Comparison of ENCODE assay signal across 24 cellular contexts in genomic region chr20:33880396-33880795, GRCh38.
DNase-seq lines count a peak whose midpoint lies in the region; ATAC-seq, FAIRE-seq and TF ChIP-seq lines count a peak whose summit lies in the region.
"Had no signal": no experiment of that assay in that cellular context is flagged by ENCODE, and none has a peak within 500 bp of the region (broad histone marks: within the 10 kb centered on the region; RNA-seq: fewer than 3 reads in every experiment).

No MANE protein-coding gene starts in this region.

- H3K9me2 ChIP-seq in OCI-LY1 (ENCODE audit: low read depth, low read length) = no peaks in the 10 kb centered on the region

- H3K9me1 ChIP-seq in K562 (ENCODE audit: control insufficient read depth, insufficient read depth, low read length) = no peaks in the 10 kb centered on the region

- H3K4me2 ChIP-seq in KMS-11 (peak overlapping the region; percentile 26), OCI-LY1 (ENCODE audit: low read length) (no peak overlapping the region), K562 (ENCODE audit: insufficient read depth, low read length) (no peak overlapping the region)
- H3K4me2 ChIP-seq: A549; BLaER1 treated with 17β-estradiol and CSF1 and Interleukin-3, amounts not matched to agents 10 nM and 100 nM had no signal

- TF ChIP-seq EP300 in K562 (IDR thresholded peaks at IDR 0.05; ENCODE audit: low read length) = no peak

- H4K20me1 ChIP-seq in KMS-11 (ENCODE audit: insufficient read depth) = no peaks in the 10 kb centered on the region
- no peaks in the 10 kb centered on the region for H4K20me1 ChIP-seq in OCI-LY1 (ENCODE audit: insufficient read depth, low read length)
- H4K20me1 ChIP-seq in K562 (replicated peaks; ENCODE audit: control insufficient read depth, insufficient read depth, low read length) = no peaks in the 10 kb centered on the region
- H4K20me1 ChIP-seq: BLaER1 treated with 17β-estradiol and CSF1 and Interleukin-3, amounts not matched to agents 10 nM and 100 nM had no signal

- H3K9me3 ChIP-seq in OCI-LY1 (ENCODE audit: low read length) (0 out of 2 replicates have a peak, but pooled peaks cover 3% of the 10 kb centered on the region), K562 (replicated peaks; ENCODE audit: control insufficient read depth, insufficient read depth, low read depth, low read length) (peaks cover 6% of the 10 kb centered on the region; the same call in 1 of the 2 replicates), upper lobe of right lung (peaks cover 8% of the 10 kb centered on the region)
- H3K9me3 ChIP-seq: BE2C had no signal

- POLR2A ChIA-PET in K562 (lab: Yijun Ruan, JAX) = no interaction called here

- H3K79me2 ChIP-seq in KMS-11 (ENCODE audit: insufficient read depth, low read depth) = no peaks in the 10 kb centered on the region
- no peaks in the 10 kb centered on the region for H3K79me2 ChIP-seq in OCI-LY1 (ENCODE audit: insufficient read depth, low read length)
- no peaks in the 10 kb centered on the region for H3K79me2 ChIP-seq in K562 (ENCODE audit: control insufficient read depth, insufficient read depth, low read length)

- no peaks in the 10 kb centered on the region for H3K36me3 ChIP-seq in KMS-11 (ENCODE audit: insufficient read depth)
- no peaks in the 10 kb centered on the region for H3K36me3 ChIP-seq in OCI-LY1 (ENCODE audit: insufficient read depth, low read length)
- no peaks in the 10 kb centered on the region for H3K36me3 ChIP-seq in K562 (ENCODE audit: control insufficient read depth, insufficient read depth, low read length)
- no peaks in the 10 kb centered on the region for H3K36me3 ChIP-seq in upper lobe of right lung
- H3K36me3 ChIP-seq: BE2C; BLaER1 treated with 17β-estradiol and CSF1 and Interleukin-3, amounts not matched to agents 10 nM and 100 nM; HAP-1 had no signal

- no peak for TF ChIP-seq RAD21 in K562 (CRISPR knock-in tag; conservative IDR thresholded peaks at IDR 0.05 in 1 of 2, IDR thresholded peaks at IDR 0.05 in 1 of 2)

- 16% methylated on average over 4 of the region's 4 CpGs for WGBS in K562 (ENCODE audit: insufficient coverage, low coverage, missing lambda C conversion rate)

- H3K4me3 ChIP-seq in KMS-11 (IDR thresholded peaks at IDR 0.05; ENCODE audit: insufficient read depth, low read depth, low read length) (no peak overlapping the region), OCI-LY1 (ENCODE audit: low read depth, low read length, poor library complexity, severe bottlenecking) (no peak overlapping the region), K562 (no peak overlapping the region), upper lobe of right lung (no peak overlapping the region)
- H3K4me3 ChIP-seq: A549; BLaER1 treated with 17β-estradiol and CSF1 and Interleukin-3, amounts not matched to agents 10 nM and 100 nM; HAP-1 had no signal

- H3K27me3 ChIP-seq in KMS-11 (ENCODE audit: insufficient read depth, low read depth) (no peaks in the 10 kb centered on the region), OCI-LY1 (ENCODE audit: insufficient read depth, low read length) (no peaks in the 10 kb centered on the region), K562 (ENCODE audit: control insufficient read depth in 2 of 2, insufficient read depth in 2 of 2, low read length in 2 of 2) (peaks cover 18 to 54% of the 10 kb centered on the region in 2 experiments), upper lobe of right lung (no peaks in the 10 kb centered on the region)
- H3K27me3 ChIP-seq: BE2C; BLaER1 treated with 17β-estradiol and CSF1 and Interleukin-3, amounts not matched to agents 10 nM and 100 nM had no signal

- no peak for TF ChIP-seq POLR2A in K562 (conservative IDR thresholded peaks at IDR 0.05)

- in situ Hi-C loops in K562 (cut with MboI) = no loop called here

- H3K4me1 ChIP-seq in KMS-11 (ENCODE audit: low read depth, poor library complexity, severe bottlenecking) = peaks cover 77% of the 10 kb centered on the region
- H3K4me1 ChIP-seq in OCI-LY1 (ENCODE audit: insufficient read depth, low read length, severe bottlenecking) = peaks cover 47% of the 10 kb centered on the region
- peaks cover 0 to 3% of the 10 kb centered on the region in 2 experiments; a peak in 1 of 5 replicates for H3K4me1 ChIP-seq in K562 (replicated peaks in 1 of 2; ENCODE audit: control insufficient read depth in 2 of 2, insufficient read depth in 2 of 2, low read length in 2 of 2)
- no peaks in the 10 kb centered on the region for H3K4me1 ChIP-seq in upper lobe of right lung
- H3K4me1 ChIP-seq: A549, BE2C, HAP-1 had no signal

- H3K9ac ChIP-seq in KMS-11 (peak overlapping the region; percentile 16; the same call in 1 of the 2 replicates), OCI-LY1 (ENCODE audit: low read length) (no peak overlapping the region), K562 (ENCODE audit: insufficient read depth in 1 of 2, low read depth in 2 of 2, low read length in 2 of 2) (no peak overlapping the region)
- H3K9ac ChIP-seq: BLaER1 treated with 17β-estradiol and CSF1 and Interleukin-3, amounts not matched to agents 10 nM and 100 nM had no signal

- intact Hi-C loops in K562 (cut with micrococcal nuclease) = no loop called here
- intact Hi-C loops in upper lobe of right lung (cut with DNase I) = no loop called here

- no TSS peak for BruUV-seq in K562 (replicated peaks; lab: Mats Ljungman, UMichigan)

- TF ChIP-seq CTCF in KMS-11 (conservative IDR thresholded peaks at IDR 0.05; ENCODE audit: low read depth, low read length) = no peak
- TF ChIP-seq CTCF in OCI-LY1 (IDR thresholded peaks at IDR 0.05; ENCODE audit: low read length) = no peak
- no peak for TF ChIP-seq CTCF in K562 (IDR thresholded peaks at IDR 0.05 in 2 of 3, conservative IDR thresholded peaks at IDR 0.05 in 1 of 3; ENCODE audit: insufficient read depth in 2 of 3, low read depth in 1 of 3, low read length in 3 of 3)
- no peak for TF ChIP-seq CTCF in upper lobe of right lung (IDR thresholded peaks at IDR 0.05)

- CTCF ChIA-PET in K562 (lab: Yijun Ruan, JAX; ENCODE audit: low intra/inter-chr PET ratio) = interaction anchor here (0.5 kb wide), 1 partner anchor 477 kb away, joined by 3 read pairs; no protein-coding TSS in a partner anchor

- DNase-seq in K562 (ENCODE audit: extremely low read depth in 1 of 4, low spot score in 3 of 4) = no peak
- no peak for DNase-seq in GM19240 (ENCODE audit: insufficient read length, low spot score)
- DNase-seq in activated T-cell treated with anti-CD3 and anti-CD28 coated beads for 4 hours = no peak
- DNase-seq in upper lobe of right lung = no peak
- DNase-seq: 8988T; ACHN; AML-193; BE2C; CD4-positive, alpha-beta T cell; CD8-positive, alpha-beta memory T cell; DMS 273 treated with DMSO at 0.1 percent for 48 hours; DMS79; EL; GDM1; GOT3 had no signal

- no peak for FAIRE-seq in K562 (lab: Jason Lieb, UNC)
- FAIRE-seq: A549, D721Med, GM12891, GM18507, H54 had no signal

- ATAC-seq in K562 (no peak), upper lobe of right lung (no peak)
- ATAC-seq: A549 had no signal

- peak overlapping the region; percentile 98 for H3K27ac ChIP-seq in KMS-11
- peak overlapping the region; percentile 95 for H3K27ac ChIP-seq in OCI-LY1 (ENCODE audit: low read depth, low read length, poor library complexity, severe bottlenecking)
- H3K27ac ChIP-seq in K562 (ENCODE audit: extremely low read depth, low read depth, low read length) = no peak overlapping the region
- H3K27ac ChIP-seq in upper lobe of right lung = no peak overlapping the region
- H3K27ac ChIP-seq: A549; BLaER1 treated with 17β-estradiol and CSF1 and Interleukin-3, amounts not matched to agents 10 nM and 100 nM had no signal

- H3F3A ChIP-seq in OCI-LY1 (ENCODE audit: insufficient read depth, low read length) = no peaks in the 10 kb centered on the region

- H2AFZ ChIP-seq in KMS-11 (ENCODE audit: low read depth) (peak overlapping the region; percentile 31; the same call in 1 of the 2 replicates), OCI-LY1 (ENCODE audit: low read length) (no peak overlapping the region), K562 (ENCODE audit: low read depth, low read length) (no peak overlapping the region)

TF ChIP-seq in K562, 482 proteins besides CTCF, POLR2A, EP300 and RAD21:
- TF ChIP-seq SAP30 (IDR thresholded peaks at IDR 0.05; ENCODE audit: borderline replicate concordance, insufficient read depth, low read depth, low read length, poor library complexity, severe bottlenecking) (no peak), NRF1 (conservative IDR thresholded peaks at IDR 0.05 in 1 of 2, IDR thresholded peaks at IDR 0.05 in 1 of 2) (peak; percentile 70 to 73)

Comparison
In these comparisons a context has a peak if more than half of its experiments do, and no peak if none do; other contexts are left out.
1. H3K27ac ChIP-seq: peak in KMS-11 (single experiment) and OCI-LY1 (single experiment); none in K562 (single experiment) and upper lobe of right lung (single experiment).